Comparison of ENCODE assay signal across 2 cellular contexts in genomic region chr10:73344267-73344666, GRCh38.
A peak's percentile ranks its signal among the peaks of the same experiment; 100 is the strongest.
TF ChIP-seq lines count a peak whose summit lies in the region.

No MANE protein-coding gene starts in this region.

TF ChIP-seq in Ishikawa, 13 proteins besides CTCF, POLR2A, EP300 and RAD21 (continued from another document):
- TF ChIP-seq REST (IDR thresholded peaks at IDR 0.05; ENCODE audit: low read depth) (peak; percentile 38; the same call in 1 of the 2 replicates), CEBPB (IDR thresholded peaks at IDR 0.05) (no peak), FOXM1 (IDR thresholded peaks at IDR 0.05; ENCODE audit: borderline replicate concordance, low read depth) (no peak)

TF ChIP-seq in GM12878, 131 proteins besides CTCF, POLR2A, EP300 and RAD21 (continued from another document):
- TF ChIP-seq REST (IDR thresholded peaks at IDR 0.05; ENCODE audit: low read depth, low read length) (peak; percentile 55; the same call in 1 of the 2 replicates), PAX8 (IDR thresholded peaks at IDR 0.05) (no peak)
